Comparison of ENCODE assay signal across 10 cellular contexts in genomic region chr9:120729796-120730195, GRCh38. TPM values are rescaled to one million over a fixed set of nuclear protein-coding genes. Genes with fewer than 3 reads are reported as not detected.
DNase-seq lines count a peak whose midpoint lies in the region; TF ChIP-seq lines count a peak whose summit lies in the region.
"Had no signal": no experiment of that assay in that cellular context is flagged by ENCODE, and none has a peak within 500 bp of the region (broad histone marks: within the 10 kb centered on the region; RNA-seq: fewer than 3 reads in every experiment).

No MANE protein-coding gene starts in this region.

- peaks cover 14% of the 10 kb centered on the region for H3K4me1 Mint-ChIP-seq in MCF 10A (ENCODE audit: insufficient read depth, unreplicated experiment)

- WGBS in mammary epithelial cell (ENCODE audit: low coverage, missing lambda C conversion rate) = 77% methylated on average over 5 of the region's 5 CpGs
- WGBS in trophoblast cell (ENCODE audit: extremely low coverage, insufficient coverage, insufficient read length) = no CpG with 5 or more reads among the region's 5 CpGs
- 69% methylated on average over 4 of the region's 5 CpGs for WGBS in esophagus muscularis mucosa

- no peak overlapping the region for H3K23ac ChIP-seq in trophoblast cell (ENCODE audit: low read length)

- no peaks in the 10 kb centered on the region for H3K9me3 ChIP-seq in mammary epithelial cell (replicated peaks; ENCODE audit: insufficient read depth, low read length)
- no peaks in the 10 kb centered on the region for H3K9me3 ChIP-seq in OCI-LY1 (ENCODE audit: low read length)
- no peaks in the 10 kb centered on the region for H3K9me3 ChIP-seq in fibroblast of lung (ENCODE audit: control insufficient read depth, insufficient read depth, low read depth, low read length)
- no peaks in the 10 kb centered on the region for H3K9me3 ChIP-seq in tibial artery
- H3K9me3 ChIP-seq in trophoblast cell (ENCODE audit: insufficient read depth, low read depth, low read length) = no peaks in the 10 kb centered on the region
- H3K9me3 ChIP-seq in esophagus muscularis mucosa = no peaks in the 10 kb centered on the region
- H3K9me3 ChIP-seq: prostate gland had no signal

- no peak overlapping the region for H3K4me3 Mint-ChIP-seq in MCF 10A (ENCODE audit: unreplicated experiment)

- no peaks in the 10 kb centered on the region for H3K27me3 ChIP-seq in mammary epithelial cell (ENCODE audit: insufficient read depth, low read length)
- no peaks in the 10 kb centered on the region for H3K27me3 ChIP-seq in OCI-LY1 (ENCODE audit: insufficient read depth, low read length)
- no peaks in the 10 kb centered on the region for H3K27me3 ChIP-seq in fibroblast of lung (ENCODE audit: control insufficient read depth, insufficient read depth, low read length)
- H3K27me3 ChIP-seq in tibial artery = no peaks in the 10 kb centered on the region
- H3K27me3 ChIP-seq in trophoblast cell (ENCODE audit: insufficient read depth, low read length) = no peaks in the 10 kb centered on the region
- no peaks in the 10 kb centered on the region for H3K27me3 ChIP-seq in esophagus muscularis mucosa

- no peaks in the 10 kb centered on the region for H3K4me1 ChIP-seq in mammary epithelial cell (ENCODE audit: insufficient read depth, low read length)
- H3K4me1 ChIP-seq in OCI-LY1 (ENCODE audit: insufficient read depth, low read length, severe bottlenecking) = peaks cover 2% of the 10 kb centered on the region
- H3K4me1 ChIP-seq in fibroblast of lung (ENCODE audit: control insufficient read depth, extremely low read depth, insufficient read depth, low read length) = peaks cover 10% of the 10 kb centered on the region
- H3K4me1 ChIP-seq in tibial artery = peaks cover 0 to 54% (median 30%) of the 10 kb centered on the region in 4 donors
- peaks cover under 1 to 4% of the 10 kb centered on the region in 2 experiments for H3K4me1 ChIP-seq in trophoblast cell (ENCODE audit: control insufficient read depth in 1 of 2, insufficient read depth in 2 of 2, low read length in 2 of 2)
- peaks cover 4 to 26% (median 13%) of the 10 kb centered on the region in 4 donors for H3K4me1 ChIP-seq in esophagus muscularis mucosa
- H3K4me1 ChIP-seq: prostate gland had no signal

- TF ChIP-seq EP300 in esophagus muscularis mucosa (IDR thresholded peaks at IDR 0.05) = no peak

- intact Hi-C loops in MCF 10A (cut with micrococcal nuclease) (no loop called here), mammary epithelial cell (cut with micrococcal nuclease) (no loop called here), tibial artery (cut with DNase I; ENCODE audit: low total_unique reads) (no loop called here), esophagus muscularis mucosa (cut with DNase I) (no loop called here)

- H3K79me2 ChIP-seq in mammary epithelial cell (ENCODE audit: insufficient read depth, low read length) (no peaks in the 10 kb centered on the region), OCI-LY1 (ENCODE audit: insufficient read depth, low read length) (no peaks in the 10 kb centered on the region), fibroblast of lung (ENCODE audit: control insufficient read depth, insufficient read depth, low read length) (no peaks in the 10 kb centered on the region), trophoblast cell (ENCODE audit: control insufficient read depth, insufficient read depth, low read length, poor library complexity) (no peaks in the 10 kb centered on the region)

- H3K27ac ChIP-seq in mammary epithelial cell (ENCODE audit: insufficient read depth, low read depth, low read length) (no peak overlapping the region), OCI-LY1 (ENCODE audit: low read depth, low read length, poor library complexity, severe bottlenecking) (no peak overlapping the region), fibroblast of lung (ENCODE audit: insufficient read depth, low read length) (peak overlapping the region; percentile 26), tibial artery (peak overlapping the region; percentile 73 to 79), trophoblast cell (ENCODE audit: low read depth, low read length) (no peak overlapping the region), esophagus muscularis mucosa (replicated peaks in 1 of 4) (no peak overlapping the region)
- H3K27ac ChIP-seq: prostate gland had no signal

- H2BK5ac ChIP-seq in trophoblast cell (ENCODE audit: low read depth, low read length, poor library complexity) = no peak overlapping the region

- in situ Hi-C loops in mammary epithelial cell (cut with MboI; ENCODE audit: low sequenced_read_pairs in 2 of 2) = no loop called here

- no peak overlapping the region for H2AK5ac ChIP-seq in trophoblast cell (ENCODE audit: low read length)

- H2AFZ ChIP-seq in mammary epithelial cell (ENCODE audit: low read depth, low read length) (no peak overlapping the region), OCI-LY1 (ENCODE audit: low read length) (no peak overlapping the region), fibroblast of lung (ENCODE audit: low read length) (no peak overlapping the region), trophoblast cell (ENCODE audit: insufficient read depth, low read length, poor library complexity) (no peak overlapping the region)

- no peak overlapping the region for H2BK120ac ChIP-seq in trophoblast cell (ENCODE audit: insufficient read depth, low read length, poor library complexity)

- no peak overlapping the region for H2BK12ac ChIP-seq in trophoblast cell (ENCODE audit: low read length)

- H3K9ac ChIP-seq in mammary epithelial cell (ENCODE audit: insufficient read depth, low read length) (no peak overlapping the region), OCI-LY1 (ENCODE audit: low read length) (no peak overlapping the region), fibroblast of lung (ENCODE audit: insufficient read depth, low read length) (no peak overlapping the region), trophoblast cell (ENCODE audit: low read length) (no peak overlapping the region)

- BruUV-seq in MCF 10A (replicated peaks; lab: Mats Ljungman, UMichigan) = no TSS peak
- BruUV-seq in mammary epithelial cell (replicated peaks; lab: Mats Ljungman, UMichigan) = no TSS peak

- no peak for DNase-seq in MCF 10A (ENCODE audit: unreplicated experiment)
- no peak for DNase-seq in mammary epithelial cell
- no peak for DNase-seq in fibroblast of lung (ENCODE audit: low read depth in 2 of 2)
- DNase-seq in tibial artery = no peak
- no peak for DNase-seq in trophoblast cell
- no peak for DNase-seq in esophagus muscularis mucosa (ENCODE audit: extremely low spot score)
- no peak for DNase-seq in NCI-H510A treated with DMSO at 0.1 percent for 48 hours (lab: John Stamatoyannopoulos, UW)
- DNase-seq: SHP77 treated with DMSO at 0.1 percent for 48 hours had no signal

- H3K9me3 Mint-ChIP-seq in MCF 10A (ENCODE audit: unreplicated experiment) = no peaks in the 10 kb centered on the region

- no peak for TF ChIP-seq CTCF in MCF 10A (IDR thresholded peaks at IDR 0.05; ENCODE audit: unreplicated experiment)
- no peak for TF ChIP-seq CTCF in mammary epithelial cell (conservative IDR thresholded peaks at IDR 0.05 in 1 of 2, IDR thresholded peaks at IDR 0.05 in 1 of 2; ENCODE audit: extremely low read depth in 1 of 2, insufficient read depth in 1 of 2, low read depth in 1 of 2, low read length in 2 of 2)
- TF ChIP-seq CTCF in OCI-LY1 (IDR thresholded peaks at IDR 0.05; ENCODE audit: low read length) = peak; percentile 39; the same call in 1 of the 2 replicates
- no peak for TF ChIP-seq CTCF in fibroblast of lung (conservative IDR thresholded peaks at IDR 0.05 in 1 of 2, IDR thresholded peaks at IDR 0.05 in 1 of 2; ENCODE audit: low read depth in 1 of 2, low read length in 2 of 2)
- no peak for TF ChIP-seq CTCF in tibial artery (IDR thresholded peaks at IDR 0.05)
- TF ChIP-seq CTCF in esophagus muscularis mucosa (IDR thresholded peaks at IDR 0.05) = no peak

- dilution Hi-C loops in mammary epithelial cell (cut with HindIII; ENCODE audit: low sequenced_read_pairs) = loop anchor here (25.0 kb wide), 1 partner anchor 92 kb away; no protein-coding TSS in a partner anchor

- POLR2A ChIA-PET in MCF 10A (lab: Yijun Ruan, JAX) = interaction anchor here (0.7 to 2.5 kb wide), 4 partner anchors 15 to 31 kb away, joined by 3 to 10 read pairs (median 7); partner anchors contain the start of gene MEGF9

- H3K9me2 ChIP-seq in OCI-LY1 (ENCODE audit: low read depth, low read length) = no peaks in the 10 kb centered on the region

- peak overlapping the region; percentile 27 for H3K27ac Mint-ChIP-seq in MCF 10A (ENCODE audit: low read depth, unreplicated experiment)

- H3K4me3 ChIP-seq in mammary epithelial cell (replicated peaks in 1 of 3; ENCODE audit: insufficient read depth in 1 of 3, low read depth in 2 of 3, low read length in 3 of 3) = no peak overlapping the region
- no peak overlapping the region for H3K4me3 ChIP-seq in OCI-LY1 (ENCODE audit: low read depth, low read length, poor library complexity, severe bottlenecking)
- H3K4me3 ChIP-seq in fibroblast of lung (replicated peaks in 1 of 4; ENCODE audit: control extremely low read depth in 1 of 4, insufficient read depth in 1 of 4, low read depth in 3 of 4, low read length in 4 of 4) = no peak overlapping the region
- no peak overlapping the region for H3K4me3 ChIP-seq in tibial artery
- H3K4me3 ChIP-seq in trophoblast cell (ENCODE audit: low read depth, low read length) = no peak overlapping the region
- no peak overlapping the region for H3K4me3 ChIP-seq in esophagus muscularis mucosa
- H3K4me3 ChIP-seq: prostate gland had no signal

- H3K4me2 ChIP-seq in mammary epithelial cell (ENCODE audit: insufficient read depth, low read depth, low read length) = no peak overlapping the region
- H3K4me2 ChIP-seq in OCI-LY1 (ENCODE audit: low read length) = no peak overlapping the region
- no peak overlapping the region for H3K4me2 ChIP-seq in fibroblast of lung (ENCODE audit: extremely low read depth, insufficient read depth, low read length)
- no peak overlapping the region for H3K4me2 ChIP-seq in trophoblast cell (ENCODE audit: low read length)

- H4K20me1 ChIP-seq in mammary epithelial cell (ENCODE audit: insufficient read depth, low read length) (no peaks in the 10 kb centered on the region), OCI-LY1 (ENCODE audit: insufficient read depth, low read length) (no peaks in the 10 kb centered on the region), fibroblast of lung (ENCODE audit: control insufficient read depth, extremely low read depth, insufficient read depth, low read length) (no peaks in the 10 kb centered on the region)

- H3K4ac ChIP-seq in trophoblast cell (ENCODE audit: low read depth, low read length) = no peak overlapping the region

- H4K91ac ChIP-seq in trophoblast cell (ENCODE audit: low read depth, low read length) = no peak overlapping the region

- TF ChIP-seq POLR2A in esophagus muscularis mucosa (IDR thresholded peaks at IDR 0.05; ENCODE audit: low read depth) = no peak

- no peaks in the 10 kb centered on the region for H3F3A ChIP-seq in OCI-LY1 (ENCODE audit: insufficient read depth, low read length)

- no peaks in the 10 kb centered on the region for H3K36me3 ChIP-seq in mammary epithelial cell (ENCODE audit: insufficient read depth, low read length)
- H3K36me3 ChIP-seq in OCI-LY1 (ENCODE audit: insufficient read depth, low read length) = no peaks in the 10 kb centered on the region
- H3K36me3 ChIP-seq in fibroblast of lung (ENCODE audit: control insufficient read depth, insufficient read depth, low read length) = no peaks in the 10 kb centered on the region
- H3K36me3 ChIP-seq in tibial artery = no peaks in the 10 kb centered on the region
- no peaks in the 10 kb centered on the region for H3K36me3 ChIP-seq in trophoblast cell (ENCODE audit: control insufficient read depth in 1 of 2, insufficient read depth in 2 of 2, low read length in 2 of 2)
- H3K36me3 ChIP-seq in esophagus muscularis mucosa = no peaks in the 10 kb centered on the region
- H3K36me3 ChIP-seq: prostate gland had no signal

- no peak overlapping the region for H3K14ac ChIP-seq in trophoblast cell (ENCODE audit: low read length)

- no peaks in the 10 kb centered on the region for H3K79me1 ChIP-seq in trophoblast cell (ENCODE audit: low read length)

- H3K36me3 Mint-ChIP-seq in MCF 10A (ENCODE audit: insufficient read depth, unreplicated experiment) = no peaks in the 10 kb centered on the region

- no peak overlapping the region for H3K18ac ChIP-seq in trophoblast cell (ENCODE audit: low read length)

- no peak overlapping the region for H4K12ac ChIP-seq in trophoblast cell (ENCODE audit: low read depth, low read length)

- H3K27me3 Mint-ChIP-seq in MCF 10A (ENCODE audit: insufficient read depth, unreplicated experiment) = no peaks in the 10 kb centered on the region

- CTCF ChIA-PET in MCF 10A (lab: Yijun Ruan, JAX) = interaction anchor here (0.6 to 3.2 kb wide), 6 partner anchors 12 to 385 kb away, joined by 3 to 20 read pairs (median 4); no protein-coding TSS in a partner anchor
- CTCF ChIA-PET in mammary epithelial cell (lab: Charles Lee; ENCODE audit: low non-redundant PET) = no interaction called here

- no peak overlapping the region for H4K8ac ChIP-seq in trophoblast cell (ENCODE audit: low read depth, low read length)

RNA-seq across cellular contexts. Expression of gene MEGF9, which starts 15.5 kb away (rescaled TPM):
- total RNA-seq in MCF 10A (2022) (5.7 and 6.9 TPM in 2 replicates), mammary epithelial cell (10 to 100 TPM; 10.9 to 31.5 TPM), fibroblast of lung (15.9 and 24.9 TPM in 2 replicates), esophagus muscularis mucosa (10 to 100 TPM; 17.1 to 23.1 (median 18.9) TPM)
- polyA plus RNA-seq in mammary epithelial cell (4.8 TPM), fibroblast of lung (15.8 and 21.9 TPM in 2 replicates)
- polyA minus RNA-seq in mammary epithelial cell (9.0 TPM), fibroblast of lung (ENCODE audit: low replicate concordance) (4.0 and 6.9 TPM in 2 replicates)
- 12.9 and 17.6 TPM in 2 replicates for polyA plus RNA-seq in fibroblast of lung (2012)
- polyA plus RNA-seq in trophoblast cell (2013) = 3.9 and 4.1 TPM in 2 replicates

Comparison
In these comparisons a context has a peak if more than half of its experiments do, and no peak if none do; other contexts are left out.
1. H3K27ac ChIP-seq: peak in fibroblast of lung (single experiment) and tibial artery (2 of 2); none in mammary epithelial cell (single experiment), OCI-LY1 (single experiment), trophoblast cell (single experiment) and esophagus muscularis mucosa (0 of 4).